Comparison of ENCODE assay signal across 1 cellular context in the genomic region with DNA sequence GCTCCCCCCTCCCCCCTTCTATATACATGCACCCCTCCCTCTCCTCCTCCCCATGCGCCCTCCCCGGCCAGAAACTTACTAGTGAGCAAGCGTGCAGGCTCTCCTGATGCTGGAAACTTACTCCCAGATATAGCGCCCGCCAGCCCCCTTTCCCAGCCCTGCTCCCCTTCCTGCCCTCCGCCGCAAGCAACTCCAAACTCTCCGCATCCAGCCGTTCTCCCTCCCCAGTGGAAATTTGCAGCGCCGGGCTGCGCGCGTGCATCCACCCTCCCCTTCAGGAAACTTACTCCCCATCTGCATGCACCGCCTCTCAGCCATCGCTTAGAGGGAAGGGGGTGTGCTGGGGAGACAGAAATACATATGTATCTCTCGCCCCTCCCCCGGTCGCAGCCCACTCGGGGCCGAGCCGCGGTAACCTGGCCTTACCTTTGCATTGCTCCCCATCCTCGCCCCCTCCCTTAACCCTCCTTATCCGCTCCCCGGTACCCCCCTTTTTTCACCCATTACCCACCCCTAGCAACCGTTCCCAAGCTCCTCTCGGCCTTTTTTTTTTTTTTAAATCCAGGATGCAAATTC.
TF ChIP-seq lines count a peak whose summit lies in the region.

A gene with protein sequence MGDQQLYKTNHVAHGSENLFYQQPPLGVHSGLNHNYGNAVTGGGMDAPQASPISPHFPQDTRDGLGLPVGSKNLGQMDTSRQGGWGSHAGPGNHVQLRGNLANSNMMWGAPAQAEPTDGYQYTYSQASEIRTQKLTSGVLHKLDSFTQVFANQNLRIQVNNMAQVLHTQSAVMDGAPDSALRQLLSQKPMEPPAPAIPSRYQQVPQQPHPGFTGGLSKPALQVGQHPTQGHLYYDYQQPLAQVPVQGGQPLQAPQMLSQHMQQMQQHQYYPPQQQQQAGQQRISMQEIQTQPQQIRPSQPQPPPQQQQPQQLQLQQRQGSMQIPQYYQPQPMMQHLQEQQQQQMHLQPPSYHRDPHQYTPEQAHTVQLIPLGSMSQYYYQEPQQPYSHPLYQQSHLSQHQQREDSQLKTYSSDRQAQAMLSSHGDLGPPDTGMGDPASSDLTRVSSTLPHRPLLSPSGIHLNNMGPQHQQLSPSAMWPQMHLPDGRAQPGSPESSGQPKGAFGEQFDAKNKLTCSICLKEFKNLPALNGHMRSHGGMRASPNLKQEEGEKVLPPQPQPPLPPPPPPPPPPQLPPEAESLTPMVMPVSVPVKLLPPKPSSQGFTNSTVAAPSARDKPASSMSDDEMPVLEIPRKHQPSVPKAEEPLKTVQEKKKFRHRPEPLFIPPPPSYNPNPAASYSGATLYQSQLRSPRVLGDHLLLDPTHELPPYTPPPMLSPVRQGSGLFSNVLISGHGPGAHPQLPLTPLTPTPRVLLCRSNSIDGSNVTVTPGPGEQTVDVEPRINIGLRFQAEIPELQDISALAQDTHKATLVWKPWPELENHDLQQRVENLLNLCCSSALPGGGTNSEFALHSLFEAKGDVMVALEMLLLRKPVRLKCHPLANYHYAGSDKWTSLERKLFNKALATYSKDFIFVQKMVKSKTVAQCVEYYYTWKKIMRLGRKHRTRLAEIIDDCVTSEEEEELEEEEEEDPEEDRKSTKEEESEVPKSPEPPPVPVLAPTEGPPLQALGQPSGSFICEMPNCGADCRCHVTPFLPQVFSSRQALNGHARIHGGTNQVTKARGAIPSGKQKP (N-terminal part only) (minus strand): TSS at position 332 of the 576 bp plus-strand sequence. CDS start 182,336 bp downstream, outside the sequence.

TF ChIP-seq in endothelial cell of umbilical vein, 7 proteins besides CTCF, POLR2A, EP300 and RAD21 (continued from another document):
- TF ChIP-seq MYC (IDR thresholded peaks at IDR 0.05; ENCODE audit: low read depth, low read length): no peak
- TF ChIP-seq EZH2 (IDR thresholded peaks at IDR 0.05; ENCODE audit: borderline replicate concordance, low read depth, low read length, severe bottlenecking): peak; percentile 31
